In genomic region chr6:35258858-35259193, GRCh38 we compare ENCODE assay signal across 8 cellular contexts. TPM values are rescaled to one million over a fixed set of nuclear protein-coding genes. Genes with fewer than 3 reads are reported as not detected.
A peak's percentile ranks its signal among the peaks of the same experiment; 100 is the strongest.
DNase-seq lines count a peak whose midpoint lies in the region; ATAC-seq lines count a peak whose summit lies in the region.

No MANE protein-coding gene starts in this region.

- no peak overlapping the region for H2AK5ac ChIP-seq in mesenchymal stem cell (ENCODE audit: low read length, severe bottlenecking)

- H4K91ac ChIP-seq in mesenchymal stem cell (ENCODE audit: low read length): no peak overlapping the region

- no peak overlapping the region for H2BK12ac ChIP-seq in mesenchymal stem cell (ENCODE audit: low read length in 2 of 2)

- H3K4ac ChIP-seq in mesenchymal stem cell (ENCODE audit: low read depth in 1 of 2, low read length in 2 of 2): no peak overlapping the region

- H3K4me3 ChIP-seq in mesenchymal stem cell (ENCODE audit: insufficient read depth in 1 of 2, low read depth in 1 of 2, low read length in 2 of 2): peak overlapping the region; percentile 98 to 99

- DNase-seq in activated CD8-positive, alpha-beta memory T cell treated with anti-CD3 and anti-CD28 coated beads, Interleukin-2, amount 50 U/mL, for 4 hours: peak; percentile 50
- no peak for DNase-seq in activated CD8-positive, alpha-beta memory T cell treated with anti-CD3 and anti-CD28 coated beads for 24 hours
- DNase-seq in RKO (ENCODE audit: low spot score) (peak; percentile 56), dedifferentiated amniotic fluid mesenchymal stem cell (ENCODE audit: extremely low spot score) (peak; percentile 31), mesenchymal stem cell (peak; percentile 83), NCI-H1092 (lab: John Stamatoyannopoulos, UW) (no peak)

- H3K79me1 ChIP-seq in mesenchymal stem cell (replicated peaks; ENCODE audit: low read length, poor library complexity, severe bottlenecking): peaks cover 17% of the 10 kb centered on the region

- H3K36me3 ChIP-seq in mesenchymal stem cell (ENCODE audit: control insufficient read depth in 1 of 2, insufficient read depth in 2 of 2, low read depth in 1 of 2, low read length in 2 of 2): peaks cover 0 to 3% of the 10 kb centered on the region in 2 experiments

- H3K14ac ChIP-seq in mesenchymal stem cell (ENCODE audit: low read length in 2 of 2): no peak overlapping the region

- H2AFZ ChIP-seq in mesenchymal stem cell (ENCODE audit: low read depth, low read length): no peak overlapping the region

- H3K4me1 ChIP-seq in mesenchymal stem cell (ENCODE audit: control insufficient read depth, insufficient read depth, low read depth, low read length): peaks cover 5% of the 10 kb centered on the region

- H2BK120ac ChIP-seq in mesenchymal stem cell (ENCODE audit: low read depth, low read length): no peak overlapping the region

- H3K9ac ChIP-seq in mesenchymal stem cell (ENCODE audit: low read length): peak overlapping the region; percentile 98

- 1% methylated on average over 20 of the region's 20 CpGs for WGBS in mesenchymal stem cell

- H3K23ac ChIP-seq in mesenchymal stem cell (ENCODE audit: low read length in 2 of 2): no peak overlapping the region

- H3K27me3 ChIP-seq in mesenchymal stem cell (ENCODE audit: control insufficient read depth in 1 of 2, insufficient read depth in 1 of 2, low read length in 2 of 2): no peaks in the 10 kb centered on the region

- H2BK15ac ChIP-seq in mesenchymal stem cell (ENCODE audit: low read depth, poor library complexity, severe bottlenecking): no peak overlapping the region

- H3K27ac ChIP-seq in mesenchymal stem cell (ENCODE audit: low read length, poor library complexity, severe bottlenecking): peak overlapping the region; percentile 45
- peak overlapping the region; percentile 86 for H3K27ac ChIP-seq in temporal lobe (ENCODE audit: low read depth, low read length)

- H3K18ac ChIP-seq in mesenchymal stem cell (ENCODE audit: low read depth in 1 of 2, low read length in 2 of 2): no peak overlapping the region

- H2BK5ac ChIP-seq in mesenchymal stem cell (ENCODE audit: low read depth, low read length, poor library complexity, severe bottlenecking): no peak overlapping the region

- peak; percentile 8 for ATAC-seq in HG02973 (IDR thresholded peaks at IDR 0.05; ENCODE audit: unreplicated experiment)

- peak overlapping the region; percentile 83 for H3K4me2 ChIP-seq in mesenchymal stem cell (ENCODE audit: low read length, poor library complexity, severe bottlenecking)

- H3K9me3 ChIP-seq in mesenchymal stem cell (ENCODE audit: control insufficient read depth, low read length): no peaks in the 10 kb centered on the region

- no peak overlapping the region for H4K8ac ChIP-seq in mesenchymal stem cell (ENCODE audit: low read length)

RNA-seq across cellular contexts. Expression of gene ZNF76, which starts 0.7 kb away (rescaled TPM):
- 12.0 TPM for polyA plus RNA-seq in mesenchymal stem cell (2013, experiment 1 of 2)
- 10.9 TPM for polyA plus RNA-seq in mesenchymal stem cell (2013, experiment 2 of 2)
- total RNA-seq in temporal lobe: 12.0 TPM

RNA-seq across cellular contexts. Expression of gene DEF6, which starts 38.8 kb away (rescaled TPM):
- 1.8 TPM for polyA plus RNA-seq in mesenchymal stem cell (2013, experiment 1 of 2)
- 1.2 TPM for polyA plus RNA-seq in mesenchymal stem cell (2013, experiment 2 of 2)
- total RNA-seq in temporal lobe: 0.49 TPM

RNA-seq across cellular contexts. Expression of gene SCUBE3, which starts 45.1 kb away (rescaled TPM):
- polyA plus RNA-seq in mesenchymal stem cell (2013, experiment 1 of 2): 2.0 TPM
- polyA plus RNA-seq in mesenchymal stem cell (2013, experiment 2 of 2): 1.9 TPM
- total RNA-seq in temporal lobe: 1.7 TPM

Comparison
In these comparisons a context has a peak if more than half of its experiments do, and no peak if none do; other contexts are left out.
1. DNase-seq: peak in activated CD8-positive, alpha-beta memory T cell treated with anti-CD3 and anti-CD28 coated beads, Interleukin-2, amount 50 U/mL, for 4 hours (single experiment), RKO (single experiment), dedifferentiated amniotic fluid mesenchymal stem cell (single experiment) and mesenchymal stem cell (single experiment); none in activated CD8-positive, alpha-beta memory T cell treated with anti-CD3 and anti-CD28 coated beads for 24 hours (single experiment) and NCI-H1092 (single experiment).